26 cellular contexts compared by ENCODE assay signal in the genomic region with DNA sequence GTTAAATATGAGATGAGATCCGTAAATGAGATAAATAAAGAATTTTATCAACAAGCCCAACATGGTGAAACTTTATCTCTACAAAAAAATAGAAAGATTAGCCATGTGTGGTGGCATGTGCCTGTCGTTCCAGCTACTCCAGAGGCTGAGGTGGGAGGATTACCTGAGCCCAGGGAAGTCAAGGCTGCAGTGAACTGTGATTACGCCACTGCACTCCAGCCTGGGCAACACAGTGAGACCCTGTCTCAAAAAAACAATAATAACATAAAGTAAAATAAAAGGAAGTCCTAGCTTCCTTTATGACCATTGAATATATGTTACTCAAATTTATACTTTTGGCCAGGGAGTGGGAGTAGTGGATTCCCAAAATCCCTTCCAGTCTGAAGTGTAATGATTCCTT. TPM values are rescaled to one million over a fixed set of nuclear protein-coding genes. Genes with fewer than 3 reads are reported as not detected.
DNase-seq lines count a peak whose midpoint lies in the region; TF ChIP-seq lines count a peak whose summit lies in the region.
"Had no signal": no experiment of that assay in that cellular context is flagged by ENCODE, and none has a peak within 500 bp of the region (broad histone marks: within the 10 kb centered on the region; RNA-seq: fewer than 3 reads in every experiment).

No MANE protein-coding gene starts in this region.

- no peaks in the 10 kb centered on the region for H4K20me1 ChIP-seq in BLaER1 treated with 17β-estradiol and CSF1 and Interleukin-3, amounts not matched to agents 10 nM and 100 nM
- H4K20me1 ChIP-seq in smooth muscle cell (ENCODE audit: low read depth): no peaks in the 10 kb centered on the region

- peaks cover 48% of the 10 kb centered on the region for H3K36me3 Mint-ChIP-seq in dendritic cell treated with granulocyte-macrophage colony-stimulating factor and Interleukin-4, amounts not matched to agents 40 ng/mL and 50 ng/mL, for 4 days (ENCODE audit: low read depth)
- H3K36me3 Mint-ChIP-seq in activated T-helper 2 cell treated with anti-CD3 and anti-CD28 coated beads, Interferon-gamma antibody, Interleukin-2, Interleukin-4, amounts not matched to agents 10 μg/mL and 5 μg/mL and 100 μg/mL, durations not matched to agents 14 hours and 24 hours and 36 hours (ENCODE audit: low read depth): peaks cover 43% of the 10 kb centered on the region

- peaks cover 56 to 100% (median 83%) of the 10 kb centered on the region in 11 experiments for H3K36me3 ChIP-seq in BLaER1 treated with 17β-estradiol and CSF1 and Interleukin-3, amounts not matched to agents 10 nM and 100 nM
- H3K36me3 ChIP-seq in smooth muscle cell (ENCODE audit: low read depth): peaks cover 14% of the 10 kb centered on the region

- peak overlapping the region in 6 of 11 experiments; percentile 3 to 64 (median 37); a peak in 9 of 22 replicates for H3K9ac ChIP-seq in BLaER1 treated with 17β-estradiol and CSF1 and Interleukin-3, amounts not matched to agents 10 nM and 100 nM
- H3K9ac ChIP-seq in smooth muscle cell (ENCODE audit: low read depth): no peak overlapping the region

- H3K27ac ChIP-seq in BLaER1 treated with 17β-estradiol and CSF1 and Interleukin-3, amounts not matched to agents 10 nM and 100 nM: peak overlapping the region in 9 of 11 experiments; percentile 25 to 86 (median 63); a peak in 15 of 22 replicates
- H3K27ac ChIP-seq in HL-60 (replicated peaks) (peak overlapping the region; percentile 75), smooth muscle cell (ENCODE audit: low read depth) (peak overlapping the region; percentile 3)

- H3K27me3 ChIP-seq in BLaER1 treated with 17β-estradiol and CSF1 and Interleukin-3, amounts not matched to agents 10 nM and 100 nM: no peaks in the 10 kb centered on the region
- no peaks in the 10 kb centered on the region for H3K27me3 ChIP-seq in HL-60 (ENCODE audit: insufficient read depth, poor library complexity, severe bottlenecking)
- H3K27me3 ChIP-seq in smooth muscle cell (ENCODE audit: low read depth): no peaks in the 10 kb centered on the region
- H3K27me3 ChIP-seq: MG63, right lobe of liver had no signal

- no peaks in the 10 kb centered on the region for H3K9me3 ChIP-seq in BLaER1 treated with 17β-estradiol and CSF1 and Interleukin-3, amounts not matched to agents 10 nM and 100 nM (replicated peaks in 1 of 11)
- H3K9me3 ChIP-seq in smooth muscle cell (replicated peaks; ENCODE audit: low read depth): no peaks in the 10 kb centered on the region
- H3K9me3 ChIP-seq: MG63, right lobe of liver had no signal

- peak overlapping the region; percentile 34 for H3K4me3 Mint-ChIP-seq in dendritic cell treated with granulocyte-macrophage colony-stimulating factor and Interleukin-4, amounts not matched to agents 40 ng/mL and 50 ng/mL, for 4 days
- H3K4me3 Mint-ChIP-seq in activated T-helper 2 cell treated with anti-CD3 and anti-CD28 coated beads, Interferon-gamma antibody, Interleukin-2, Interleukin-4, amounts not matched to agents 10 μg/mL and 5 μg/mL and 100 μg/mL, durations not matched to agents 14 hours and 24 hours and 36 hours (ENCODE audit: low read depth): no peak overlapping the region
- H3K4me3 Mint-ChIP-seq: activated CD4-positive, alpha-beta T cell treated with anti-CD3 and anti-CD28 coated beads for 36 hours; activated CD8-positive, alpha-beta T cell treated with anti-CD3 and anti-CD28 coated beads, Interleukin-2, amount 10 ng/mL, durations not matched to agents 7 days and 5 days; CD8-positive, alpha-beta memory T cell; T-helper 2 cell treated with Interferon-gamma antibody and Interleukin-4, amounts not matched to agents 5 μg/mL and 100 μg/mL, for 36 hours had no signal

- intact Hi-C loops in dendritic cell treated with granulocyte-macrophage colony-stimulating factor and Interleukin-4, amounts not matched to agents 40 ng/mL and 50 ng/mL, for 4 days (cut with micrococcal nuclease): no loop called here
- intact Hi-C loops in activated T-helper 2 cell treated with anti-CD3 and anti-CD28 coated beads, Interferon-gamma antibody, Interleukin-2, Interleukin-4, amounts not matched to agents 10 μg/mL and 5 μg/mL and 100 μg/mL, durations not matched to agents 14 hours and 24 hours and 36 hours (cut with micrococcal nuclease): no loop called here

- WGBS in smooth muscle cell (ENCODE audit: low lambda C conversion rate): 88% methylated on average over 3 of the region's 3 CpGs

- peak in 1 of 2 experiments; percentile 6 for DNase-seq in HL-60 (ENCODE audit: low read depth in 1 of 2, low spot score in 1 of 2)
- no peak for DNase-seq in smooth muscle cell (lab: John Stamatoyannopoulos, UW; ENCODE audit: unreplicated experiment)
- no peak for DNase-seq in mesenteric fat pad (ENCODE audit: low spot score)
- DNase-seq in activated T-helper 2 cell treated with anti-CD3 and anti-CD28 coated beads, Interferon-gamma antibody, Interleukin-2, Interleukin-4, amounts not matched to agents 10 μg/mL and 5 μg/mL and 100 μg/mL, durations not matched to agents 14 hours and 24 hours and 36 hours (ENCODE audit: low spot score): no peak
- DNase-seq in C1 segment of cervical spinal cord (lab: John Stamatoyannopoulos, UW): no peak
- no peak for DNase-seq in RKO (ENCODE audit: low spot score)
- DNase-seq: activated CD4-positive, alpha-beta T cell treated with anti-CD3 and anti-CD28 coated beads for 36 hours; activated CD8-positive, alpha-beta T cell treated with anti-CD3 and anti-CD28 coated beads, Interleukin-2, amount 10 ng/mL, durations not matched to agents 7 days and 5 days; activated naive CD4-positive, alpha-beta T cell treated with anti-CD3 and anti-CD28 coated beads, Interleukin-2, amount 50 U/mL, for 16 hours; CD8-positive, alpha-beta memory T cell; DMS153; hypothalamus; left colon; MG63; NCI-H1105 treated with DMSO at 0.1 percent for 48 hours; NCI-H2029; NCI-H69; SIG-M5; stimulated activated CD4-positive, alpha-beta T cell treated with anti-CD3 and anti-CD28 coated beads, Interleukin-4, amount 100 ng/mL, for 24 hours had no signal

- H3K4me1 Mint-ChIP-seq in dendritic cell treated with granulocyte-macrophage colony-stimulating factor and Interleukin-4, amounts not matched to agents 40 ng/mL and 50 ng/mL, for 4 days (ENCODE audit: low read depth): peaks cover 16% of the 10 kb centered on the region
- no peaks in the 10 kb centered on the region for H3K4me1 Mint-ChIP-seq in activated T-helper 2 cell treated with anti-CD3 and anti-CD28 coated beads, Interferon-gamma antibody, Interleukin-2, Interleukin-4, amounts not matched to agents 10 μg/mL and 5 μg/mL and 100 μg/mL, durations not matched to agents 14 hours and 24 hours and 36 hours (ENCODE audit: low read depth)
- H3K4me1 Mint-ChIP-seq: activated CD4-positive, alpha-beta T cell treated with anti-CD3 and anti-CD28 coated beads for 36 hours; CD8-positive, alpha-beta memory T cell had no signal

- TF ChIP-seq CTCF in HL-60 (IDR thresholded peaks at IDR 0.05; ENCODE audit: insufficient read depth, low read length) (no peak), smooth muscle cell (IDR thresholded peaks at IDR 0.05; ENCODE audit: borderline replicate concordance, insufficient read depth, poor library complexity, severe bottlenecking) (no peak)

- peaks cover 0 to 30% (median 12%) of the 10 kb centered on the region in 10 experiments; a peak in 13 of 20 replicates for H3K4me1 ChIP-seq in BLaER1 treated with 17β-estradiol and CSF1 and Interleukin-3, amounts not matched to agents 10 nM and 100 nM
- H3K4me1 ChIP-seq in smooth muscle cell (ENCODE audit: low read depth): no peaks in the 10 kb centered on the region

- no peaks in the 10 kb centered on the region for H3K9me3 Mint-ChIP-seq in dendritic cell treated with granulocyte-macrophage colony-stimulating factor and Interleukin-4, amounts not matched to agents 40 ng/mL and 50 ng/mL, for 4 days
- no peaks in the 10 kb centered on the region for H3K9me3 Mint-ChIP-seq in activated T-helper 2 cell treated with anti-CD3 and anti-CD28 coated beads, Interferon-gamma antibody, Interleukin-2, Interleukin-4, amounts not matched to agents 10 μg/mL and 5 μg/mL and 100 μg/mL, durations not matched to agents 14 hours and 24 hours and 36 hours
- H3K9me3 Mint-ChIP-seq: CD8-positive, alpha-beta memory T cell; T-helper 2 cell treated with Interferon-gamma antibody and Interleukin-4, amounts not matched to agents 5 μg/mL and 100 μg/mL, for 36 hours had no signal

- peaks cover 5% of the 10 kb centered on the region for H3K79me2 ChIP-seq in smooth muscle cell (ENCODE audit: low read depth)

- peak overlapping the region; percentile 95 for H3K27ac Mint-ChIP-seq in dendritic cell treated with granulocyte-macrophage colony-stimulating factor and Interleukin-4, amounts not matched to agents 40 ng/mL and 50 ng/mL, for 4 days
- no peak overlapping the region for H3K27ac Mint-ChIP-seq in activated T-helper 2 cell treated with anti-CD3 and anti-CD28 coated beads, Interferon-gamma antibody, Interleukin-2, Interleukin-4, amounts not matched to agents 10 μg/mL and 5 μg/mL and 100 μg/mL, durations not matched to agents 14 hours and 24 hours and 36 hours
- H3K27ac Mint-ChIP-seq: activated CD4-positive, alpha-beta T cell treated with anti-CD3 and anti-CD28 coated beads for 36 hours; CD8-positive, alpha-beta memory T cell; progenitor cell of endocrine pancreas; T-helper 2 cell treated with Interferon-gamma antibody and Interleukin-4, amounts not matched to agents 5 μg/mL and 100 μg/mL, for 36 hours had no signal

- H3K4me3 ChIP-seq in BLaER1 treated with 17β-estradiol and CSF1 and Interleukin-3, amounts not matched to agents 10 nM and 100 nM: no peak overlapping the region
- no peak overlapping the region for H3K4me3 ChIP-seq in HL-60 (replicated peaks; ENCODE audit: insufficient read depth, low read length)
- H3K4me3 ChIP-seq in smooth muscle cell: no peak overlapping the region
- H3K4me3 ChIP-seq: MG63, right lobe of liver had no signal

- H3K27me3 Mint-ChIP-seq in dendritic cell treated with granulocyte-macrophage colony-stimulating factor and Interleukin-4, amounts not matched to agents 40 ng/mL and 50 ng/mL, for 4 days: no peaks in the 10 kb centered on the region
- H3K27me3 Mint-ChIP-seq in activated T-helper 2 cell treated with anti-CD3 and anti-CD28 coated beads, Interferon-gamma antibody, Interleukin-2, Interleukin-4, amounts not matched to agents 10 μg/mL and 5 μg/mL and 100 μg/mL, durations not matched to agents 14 hours and 24 hours and 36 hours (ENCODE audit: low read depth): no peaks in the 10 kb centered on the region
- H3K27me3 Mint-ChIP-seq: activated CD4-positive, alpha-beta T cell treated with anti-CD3 and anti-CD28 coated beads for 36 hours; CD8-positive, alpha-beta memory T cell; progenitor cell of endocrine pancreas had no signal

- H2AFZ ChIP-seq in smooth muscle cell (ENCODE audit: low read depth): no peak overlapping the region

- H3F3A ChIP-seq in smooth muscle cell (ENCODE audit: low read depth): no peaks in the 10 kb centered on the region

- H3K4me2 ChIP-seq in BLaER1 treated with 17β-estradiol and CSF1 and Interleukin-3, amounts not matched to agents 10 nM and 100 nM: peak overlapping the region in 6 of 11 experiments; percentile 31 to 79 (median 56); a peak in 12 of 22 replicates
- H3K4me2 ChIP-seq in smooth muscle cell: no peak overlapping the region

RNA-seq across cellular contexts. Expression of gene TEKT2, which starts 48.7 kb away (rescaled TPM):
- total RNA-seq in smooth muscle cell (0.27 TPM in 1 of 2 replicates, not detected in the other), mesenteric fat pad (0.35 TPM)
- polyA plus RNA-seq in smooth muscle cell: 0.66 and 0.85 TPM in 2 replicates
- 0.18 and 0.21 TPM in 2 replicates for total RNA-seq in activated T-helper 2 cell treated with anti-CD3 and anti-CD28 coated beads, Interferon-gamma antibody, Interleukin-2, Interleukin-4, amounts not matched to agents 10 μg/mL and 5 μg/mL and 100 μg/mL, durations not matched to agents 14 hours and 24 hours and 36 hours
- total RNA-seq: activated CD8-positive, alpha-beta T cell treated with anti-CD3 and anti-CD28 coated beads, Interleukin-2, amount 10 ng/mL, durations not matched to agents 7 days and 5 days; CD8-positive, alpha-beta memory T cell; H4; HT1080; left colon; right lobe of liver had no signal
- polyA plus RNA-seq: CD8-positive, alpha-beta memory T cell had no signal

RNA-seq across cellular contexts. Expression of gene ADPRS, which starts 53.5 kb away (rescaled TPM):
- total RNA-seq in smooth muscle cell: 26.7 and 31.0 TPM in 2 replicates
- 38.8 and 44.1 TPM in 2 replicates for polyA plus RNA-seq in smooth muscle cell
- total RNA-seq in mesenteric fat pad: 21.8 TPM
- total RNA-seq in activated T-helper 2 cell treated with anti-CD3 and anti-CD28 coated beads, Interferon-gamma antibody, Interleukin-2, Interleukin-4, amounts not matched to agents 10 μg/mL and 5 μg/mL and 100 μg/mL, durations not matched to agents 14 hours and 24 hours and 36 hours: 33.6 and 35.3 TPM in 2 replicates

Comparison
In these comparisons a context has a peak if more than half of its experiments do, and no peak if none do; other contexts are left out.
1. H3K27ac ChIP-seq: peak in every context shown above with its lines; median percentile 75 in HL-60; 63 in BLaER1 treated with 17β-estradiol and CSF1 and Interleukin-3, amounts not matched to agents 10 nM and 100 nM; 3 in smooth muscle cell.